2 cellular contexts compared by ENCODE assay signal in the genomic region with DNA sequence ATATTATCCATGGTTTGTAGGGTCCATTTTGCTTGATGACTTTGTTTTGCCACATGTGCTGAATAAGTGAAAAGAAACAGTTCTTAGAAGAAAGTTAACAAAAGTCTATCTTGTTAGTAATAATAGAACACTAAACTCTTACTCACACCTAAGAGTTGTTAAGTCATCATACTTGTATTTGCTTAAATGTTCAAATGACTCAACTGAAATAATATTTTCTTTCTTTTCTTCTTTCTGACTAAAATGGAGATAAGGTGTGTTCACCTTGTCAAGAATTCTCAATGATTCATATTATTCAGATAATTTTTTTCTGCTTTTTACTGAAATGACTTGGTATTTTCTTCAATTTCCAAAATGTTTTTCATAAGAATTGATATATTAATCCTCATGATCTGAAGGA.
TF ChIP-seq lines count a peak whose summit lies in the region.

No MANE protein-coding gene starts in this region.

TF ChIP-seq in HCT116, 20 proteins besides CTCF, POLR2A, EP300 and RAD21:
- TF ChIP-seq FOSL1 (IDR thresholded peaks at IDR 0.05; ENCODE audit: low read depth) (0 out of 2 replicates have a peak, but pooled peaks have one; percentile 38), CEBPB (IDR thresholded peaks at IDR 0.05; ENCODE audit: low read depth) (no peak), JUND (IDR thresholded peaks at IDR 0.05) (peak; percentile 23; the same call in 1 of the 2 replicates), ZNF274 (IDR thresholded peaks at IDR 0.05; ENCODE audit: low read depth, low read length) (no peak), POLR2AphosphoS5 (IDR thresholded peaks at IDR 0.05; ENCODE audit: low read depth, low read length) (no peak), ZFX (IDR thresholded peaks at IDR 0.05) (no peak), YY1 (IDR thresholded peaks at IDR 0.05; ENCODE audit: extremely low read depth, insufficient replicate concordance, low read depth, low read length) (no peak), SRF (IDR thresholded peaks at IDR 0.05; ENCODE audit: low read depth) (no peak)
- TF ChIP-seq, protein P1, sequence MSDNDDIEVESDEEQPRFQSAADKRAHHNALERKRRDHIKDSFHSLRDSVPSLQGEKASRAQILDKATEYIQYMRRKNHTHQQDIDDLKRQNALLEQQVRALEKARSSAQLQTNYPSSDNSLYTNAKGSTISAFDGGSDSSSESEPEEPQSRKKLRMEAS (IDR thresholded peaks at IDR 0.05) = no peak
- TF ChIP-seq, protein P2, sequence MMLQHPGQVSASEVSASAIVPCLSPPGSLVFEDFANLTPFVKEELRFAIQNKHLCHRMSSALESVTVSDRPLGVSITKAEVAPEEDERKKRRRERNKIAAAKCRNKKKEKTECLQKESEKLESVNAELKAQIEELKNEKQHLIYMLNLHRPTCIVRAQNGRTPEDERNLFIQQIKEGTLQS (IDR thresholded peaks at IDR 0.05) = no peak
- TF ChIP-seq, protein P3, sequence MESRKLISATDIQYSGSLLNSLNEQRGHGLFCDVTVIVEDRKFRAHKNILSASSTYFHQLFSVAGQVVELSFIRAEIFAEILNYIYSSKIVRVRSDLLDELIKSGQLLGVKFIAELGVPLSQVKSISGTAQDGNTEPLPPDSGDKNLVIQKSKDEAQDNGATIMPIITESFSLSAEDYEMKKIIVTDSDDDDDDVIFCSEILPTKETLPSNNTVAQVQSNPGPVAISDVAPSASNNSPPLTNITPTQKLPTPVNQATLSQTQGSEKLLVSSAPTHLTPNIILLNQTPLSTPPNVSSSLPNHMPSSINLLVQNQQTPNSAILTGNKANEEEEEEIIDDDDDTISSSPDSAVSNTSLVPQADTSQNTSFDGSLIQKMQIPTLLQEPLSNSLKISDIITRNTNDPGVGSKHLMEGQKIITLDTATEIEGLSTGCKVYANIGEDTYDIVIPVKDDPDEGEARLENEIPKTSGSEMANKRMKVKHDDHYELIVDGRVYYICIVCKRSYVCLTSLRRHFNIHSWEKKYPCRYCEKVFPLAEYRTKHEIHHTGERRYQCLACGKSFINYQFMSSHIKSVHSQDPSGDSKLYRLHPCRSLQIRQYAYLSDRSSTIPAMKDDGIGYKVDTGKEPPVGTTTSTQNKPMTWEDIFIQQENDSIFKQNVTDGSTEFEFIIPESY (IDR thresholded peaks at IDR 0.05; ENCODE audit: extremely low read depth, insufficient replicate concordance, low read length) = no peak
TF ChIP-seq in HCT116: peak in this region for 2.

TF ChIP-seq in endothelial cell of umbilical vein, 7 proteins besides CTCF, POLR2A, EP300 and RAD21:
- TF ChIP-seq MYC (IDR thresholded peaks at IDR 0.05; ENCODE audit: low read depth, low read length) (no peak), EZH2 (IDR thresholded peaks at IDR 0.05; ENCODE audit: borderline replicate concordance, low read depth, low read length, severe bottlenecking) (no peak), FOS (IDR thresholded peaks at IDR 0.05; ENCODE audit: borderline replicate concordance, insufficient read depth, low read length) (peak; percentile 70), POLR2AphosphoS5 (IDR thresholded peaks at IDR 0.05; ENCODE audit: insufficient read depth, low read depth, low read length) (no peak), GATA2 (IDR thresholded peaks at IDR 0.05; ENCODE audit: insufficient read depth, insufficient read length, low read depth, low read length) (peak; percentile 51), JUN (IDR thresholded peaks at IDR 0.05; ENCODE audit: borderline replicate concordance, insufficient read depth, insufficient read length, low read depth) (peak; percentile 22)
- TF ChIP-seq, protein P1 (IDR thresholded peaks at IDR 0.05; ENCODE audit: insufficient read depth, insufficient read length) = no peak
TF ChIP-seq in endothelial cell of umbilical vein: peak in this region for 3.
